ENCODE assay signal across 1 cellular context in genomic region chr10:96255569-96256335, GRCh38.
TF ChIP-seq lines count a peak whose summit lies in the region.

No MANE protein-coding gene starts in this region.

TF ChIP-seq in HCT116, 20 proteins besides CTCF, POLR2A, EP300 and RAD21 (continued from another document):
- TF ChIP-seq EGR1 (IDR thresholded peaks at IDR 0.05; ENCODE audit: low read depth) (no peak), CEBPB (IDR thresholded peaks at IDR 0.05; ENCODE audit: low read depth) (no peak), ZFX (IDR thresholded peaks at IDR 0.05) (no peak), JUND (IDR thresholded peaks at IDR 0.05) (no peak)
